ENCODE assay signal across 11 cellular contexts in the genomic region with DNA sequence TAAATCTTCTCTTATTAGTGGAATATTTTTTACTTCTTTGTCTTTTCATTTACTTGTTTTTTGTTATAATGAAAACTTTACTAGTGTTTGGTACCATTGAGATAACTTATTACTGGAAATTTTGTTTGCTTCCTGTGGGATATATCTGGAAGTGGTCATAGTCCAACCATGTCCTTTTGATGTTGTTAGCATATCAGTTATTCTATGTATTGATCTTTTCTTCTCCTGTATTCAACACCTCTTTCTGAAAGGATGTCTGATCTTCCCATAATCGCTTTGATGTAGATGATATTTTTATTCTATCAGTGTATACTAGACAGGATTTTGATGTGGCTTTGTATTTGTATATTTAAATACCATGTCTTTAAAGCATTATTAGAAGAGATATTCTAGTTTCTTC.
"Had no signal": no experiment of that assay in that cellular context is flagged by ENCODE, and none has a peak within 500 bp of the region (broad histone marks: within the 10 kb centered on the region; RNA-seq: fewer than 3 reads in every experiment).

No MANE protein-coding gene starts in this region.

- H3K27ac Mint-ChIP-seq: GM23338, H9, HFFc6 had no signal

- H3K4me3 ChIP-seq: GM23248, GM23338, HAP-1 had no signal

- H3K9ac ChIP-seq: GM23248 had no signal

- H3K4me3 Mint-ChIP-seq: GM23338, H9, HFFc6 had no signal

- H3K27ac ChIP-seq: GM23248 had no signal

- FAIRE-seq: H1, H54 had no signal

- H3K4me1 ChIP-seq: HAP-1 had no signal

- DNase-seq: GM23248, GOT3, H7, H9, HCEC 1CT, HFFc6 had no signal

- ATAC-seq: GM23338, HCT116 had no signal

- H3K9me3 Mint-ChIP-seq: GM23338, H9, HFFc6 had no signal

- H3K4me2 ChIP-seq: GM23338 had no signal

- H2AFZ ChIP-seq: GM23248, GM23338 had no signal

- H3K9me3 ChIP-seq: HAP-1 had no signal
